12 cellular contexts compared by ENCODE assay signal in the genomic region with DNA sequence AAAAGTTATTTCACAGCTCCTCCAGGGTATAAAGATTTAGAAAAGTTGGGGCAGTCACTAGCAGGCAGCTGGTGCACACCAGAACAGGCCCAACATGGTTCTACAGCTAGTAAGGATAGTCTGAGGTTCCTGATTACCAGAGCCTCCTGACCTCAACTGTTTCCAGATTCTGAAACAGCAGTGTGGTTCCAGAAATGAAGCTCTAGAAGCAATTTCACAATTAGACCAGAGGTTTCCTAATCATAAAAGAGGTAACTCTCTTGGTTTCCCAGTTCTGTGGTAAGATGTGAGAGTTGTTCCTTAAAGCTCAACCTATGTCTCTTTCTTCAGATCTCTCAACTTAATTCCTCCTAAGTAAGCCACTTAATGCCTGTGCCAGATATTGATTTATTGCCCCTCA. TPM values are rescaled to one million over a fixed set of nuclear protein-coding genes. Genes with fewer than 3 reads are reported as not detected.
DNase-seq lines count a peak whose midpoint lies in the region; ATAC-seq and TF ChIP-seq lines count a peak whose summit lies in the region.
"Had no signal": no experiment of that assay in that cellular context is flagged by ENCODE, and none has a peak within 500 bp of the region (broad histone marks: within the 10 kb centered on the region; RNA-seq: fewer than 3 reads in every experiment).

No MANE protein-coding gene starts in this region.

- peaks cover 1 to 7% of the 10 kb centered on the region in 2 donors for H3K36me3 Mint-ChIP-seq in CD14-positive monocyte
- no peaks in the 10 kb centered on the region for H3K36me3 Mint-ChIP-seq in GM23338 (ENCODE audit: low read depth)
- H3K36me3 Mint-ChIP-seq: WTC11 had no signal

- H2AFZ ChIP-seq in GM23338, result no peak overlapping the region

- H3K27me3 Mint-ChIP-seq in CD14-positive monocyte (ENCODE audit: low read depth in 3 of 3), result peaks cover 0 to 2% (median 0%) of the 10 kb centered on the region in 3 donors
- H3K27me3 Mint-ChIP-seq in GM23338 (ENCODE audit: insufficient read depth, low read depth, poor library complexity), result peaks cover 2% of the 10 kb centered on the region

- ATAC-seq in GM23338 (no peak), right cardiac atrium (peak; percentile 43 to 52), HG03520 (IDR thresholded peaks at IDR 0.05; ENCODE audit: unreplicated experiment) (no peak)
- ATAC-seq: WTC11 had no signal

- H3K4me3 Mint-ChIP-seq in CD14-positive monocyte (peak overlapping the region in 1 of 2 donors; percentile 13), GM23338 (no peak overlapping the region)
- H3K4me3 Mint-ChIP-seq: WTC11 had no signal

- peak overlapping the region; percentile 82 to 92 (median 89) for H3K27ac Mint-ChIP-seq in CD14-positive monocyte
- H3K27ac Mint-ChIP-seq in GM23338, result 0 out of 2 replicates have a peak overlapping the region, but pooled peaks have one; percentile 3
- H3K27ac Mint-ChIP-seq: WTC11 had no signal

- H3K27ac ChIP-seq in GM23338 (ENCODE audit: low read depth) (no peak overlapping the region), right cardiac atrium (ENCODE audit: low read length) (peak overlapping the region; percentile 27)
- H3K27ac ChIP-seq: suprapubic skin had no signal

- no peak overlapping the region for H3K4me2 ChIP-seq in GM23338

- H3K4me1 ChIP-seq in GM23338 (ENCODE audit: insufficient read depth) (peaks cover 8% of the 10 kb centered on the region), right cardiac atrium (ENCODE audit: control insufficient read depth, insufficient read depth, low read length) (peaks cover 4% of the 10 kb centered on the region)

- peaks cover 85% of the 10 kb centered on the region for H3K4me1 Mint-ChIP-seq in CD14-positive monocyte
- peaks cover 11% of the 10 kb centered on the region for H3K4me1 Mint-ChIP-seq in GM23338

- H3K27me3 ChIP-seq in GM23338 (ENCODE audit: insufficient read depth), result no peaks in the 10 kb centered on the region
- no peaks in the 10 kb centered on the region for H3K27me3 ChIP-seq in right cardiac atrium (ENCODE audit: control insufficient read depth, insufficient read depth)
- H3K27me3 ChIP-seq in H7 (ENCODE audit: control insufficient read depth, insufficient read depth, low read length), result no peaks in the 10 kb centered on the region
- H3K27me3 ChIP-seq: suprapubic skin had no signal

- intact Hi-C loops in CD14-positive monocyte (cut with micrococcal nuclease) (no loop called here), right cardiac atrium (cut with DNase I) (no loop called here)

- H3K36me3 ChIP-seq in GM23338 (ENCODE audit: insufficient read depth) (no peaks in the 10 kb centered on the region), H7 (replicated peaks; ENCODE audit: control insufficient read depth, insufficient read depth, low read length) (no peaks in the 10 kb centered on the region)
- H3K36me3 ChIP-seq: suprapubic skin had no signal

- no peaks in the 10 kb centered on the region for H3F3A ChIP-seq in GM23338 (replicated peaks; ENCODE audit: low read depth)

- H4K20me1 ChIP-seq in GM23338 (replicated peaks; ENCODE audit: insufficient read depth), result 0 out of 2 replicates have a peak, but pooled peaks cover 7% of the 10 kb centered on the region

- no peak for TF ChIP-seq CTCF in CD14-positive monocyte (IDR thresholded peaks at IDR 0.05)
- no peak for TF ChIP-seq CTCF in GM23338 (conservative IDR thresholded peaks at IDR 0.05; ENCODE audit: low read depth in 2 of 2)

- peaks cover 100% of the 10 kb centered on the region for H3K79me2 ChIP-seq in GM23338 (replicated peaks; ENCODE audit: insufficient read depth)

- peaks cover 0 to 4% (median 0%) of the 10 kb centered on the region in 7 donors for H3K9me3 Mint-ChIP-seq in CD14-positive monocyte
- no peaks in the 10 kb centered on the region for H3K9me3 Mint-ChIP-seq in GM23338
- H3K9me3 Mint-ChIP-seq: WTC11 had no signal

- no peaks in the 10 kb centered on the region for H3K9me2 ChIP-seq in GM23338 (ENCODE audit: insufficient read depth)

- H3K4me3 ChIP-seq in GM23338 (no peak overlapping the region), right cardiac atrium (ENCODE audit: low read length) (no peak overlapping the region), H7 (ENCODE audit: insufficient read depth, low read depth, low read length) (no peak overlapping the region)
- H3K4me3 ChIP-seq: suprapubic skin had no signal

- H3K9me3 ChIP-seq in right cardiac atrium (ENCODE audit: control insufficient read depth, low read length), result no peaks in the 10 kb centered on the region
- H3K9me3 ChIP-seq: suprapubic skin had no signal

- DNase-seq in CD14-positive monocyte (ENCODE audit: low spot score), result peak; percentile 50
- DNase-seq in GM23338 (ENCODE audit: low spot score), result no peak
- peak; percentile 45 for DNase-seq in SKM-1 (lab: John Stamatoyannopoulos, UW; ENCODE audit: unreplicated experiment)
- no peak for DNase-seq in right cardiac atrium
- DNase-seq in H7, result no peak
- DNase-seq in putamen (ENCODE audit: low spot score), result no peak
- DNase-seq in NCI-H2107 treated with DMSO at 0.1 percent for 48 hours (lab: John Stamatoyannopoulos, UW; ENCODE audit: unreplicated experiment), result no peak
- DNase-seq: DMS53, NCI-H2171 treated with DMSO at 0.1 percent for 48 hours had no signal

TF ChIP-seq in GM23338, 12 proteins besides CTCF, POLR2A, EP300 and RAD21 (continues in another document):
- no peak for TF ChIP-seq EZH2phosphoT487 (IDR thresholded peaks at IDR 0.05; ENCODE audit: unreplicated experiment)
- TF ChIP-seq, protein P1, sequence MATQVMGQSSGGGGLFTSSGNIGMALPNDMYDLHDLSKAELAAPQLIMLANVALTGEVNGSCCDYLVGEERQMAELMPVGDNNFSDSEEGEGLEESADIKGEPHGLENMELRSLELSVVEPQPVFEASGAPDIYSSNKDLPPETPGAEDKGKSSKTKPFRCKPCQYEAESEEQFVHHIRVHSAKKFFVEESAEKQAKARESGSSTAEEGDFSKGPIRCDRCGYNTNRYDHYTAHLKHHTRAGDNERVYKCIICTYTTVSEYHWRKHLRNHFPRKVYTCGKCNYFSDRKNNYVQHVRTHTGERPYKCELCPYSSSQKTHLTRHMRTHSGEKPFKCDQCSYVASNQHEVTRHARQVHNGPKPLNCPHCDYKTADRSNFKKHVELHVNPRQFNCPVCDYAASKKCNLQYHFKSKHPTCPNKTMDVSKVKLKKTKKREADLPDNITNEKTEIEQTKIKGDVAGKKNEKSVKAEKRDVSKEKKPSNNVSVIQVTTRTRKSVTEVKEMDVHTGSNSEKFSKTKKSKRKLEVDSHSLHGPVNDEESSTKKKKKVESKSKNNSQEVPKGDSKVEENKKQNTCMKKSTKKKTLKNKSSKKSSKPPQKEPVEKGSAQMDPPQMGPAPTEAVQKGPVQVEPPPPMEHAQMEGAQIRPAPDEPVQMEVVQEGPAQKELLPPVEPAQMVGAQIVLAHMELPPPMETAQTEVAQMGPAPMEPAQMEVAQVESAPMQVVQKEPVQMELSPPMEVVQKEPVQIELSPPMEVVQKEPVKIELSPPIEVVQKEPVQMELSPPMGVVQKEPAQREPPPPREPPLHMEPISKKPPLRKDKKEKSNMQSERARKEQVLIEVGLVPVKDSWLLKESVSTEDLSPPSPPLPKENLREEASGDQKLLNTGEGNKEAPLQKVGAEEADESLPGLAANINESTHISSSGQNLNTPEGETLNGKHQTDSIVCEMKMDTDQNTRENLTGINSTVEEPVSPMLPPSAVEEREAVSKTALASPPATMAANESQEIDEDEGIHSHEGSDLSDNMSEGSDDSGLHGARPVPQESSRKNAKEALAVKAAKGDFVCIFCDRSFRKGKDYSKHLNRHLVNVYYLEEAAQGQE (IDR thresholded peaks at IDR 0.05; ENCODE audit: unreplicated experiment), result no peak
- no peak for TF ChIP-seq JUNB (IDR thresholded peaks at IDR 0.05; ENCODE audit: unreplicated experiment)
- TF ChIP-seq EZH2 (IDR thresholded peaks at IDR 0.05; ENCODE audit: low read depth, unreplicated experiment), result no peak

RNA-seq across cellular contexts. Expression of a gene that starts 11.9 kb away (rescaled TPM):
- 10 to 100 TPM; 77.0 to 90.3 TPM for polyA plus RNA-seq in CD14-positive monocyte
- total RNA-seq in GM23338 (2014; rRNA removed; shearing (Covaris generic)), result 58.0 and 65.0 TPM in 2 replicates
- 31.4 and 32.0 TPM in 2 replicates for polyA plus RNA-seq in GM23338 (2016; fragmentation: Nextera tagmentation; extraction: Ambion mirVana)
- 10 to 100 TPM; 42.5 to 54.8 (median 48.8) TPM for total RNA-seq in right cardiac atrium
- 11.0 TPM for polyA plus RNA-seq in right cardiac atrium
- total RNA-seq in H7 (2014; rRNA removed; shearing (Covaris generic)), result 42.6 and 58.6 TPM in 2 replicates

Comparison
In these comparisons a context has a peak if more than half of its experiments do, and no peak if none do; other contexts are left out.
1. DNase-seq: peak in CD14-positive monocyte (single experiment) and SKM-1 (single experiment); none in GM23338 (single experiment), right cardiac atrium (0 of 3), H7 (single experiment), putamen (single experiment) and NCI-H2107 treated with DMSO at 0.1 percent for 48 hours (single experiment).
2. ATAC-seq: peak in right cardiac atrium (2 of 2); none in GM23338 (single experiment) and HG03520 (single experiment).